Comparison of ENCODE assay signal across 9 cellular contexts in the genomic region with DNA sequence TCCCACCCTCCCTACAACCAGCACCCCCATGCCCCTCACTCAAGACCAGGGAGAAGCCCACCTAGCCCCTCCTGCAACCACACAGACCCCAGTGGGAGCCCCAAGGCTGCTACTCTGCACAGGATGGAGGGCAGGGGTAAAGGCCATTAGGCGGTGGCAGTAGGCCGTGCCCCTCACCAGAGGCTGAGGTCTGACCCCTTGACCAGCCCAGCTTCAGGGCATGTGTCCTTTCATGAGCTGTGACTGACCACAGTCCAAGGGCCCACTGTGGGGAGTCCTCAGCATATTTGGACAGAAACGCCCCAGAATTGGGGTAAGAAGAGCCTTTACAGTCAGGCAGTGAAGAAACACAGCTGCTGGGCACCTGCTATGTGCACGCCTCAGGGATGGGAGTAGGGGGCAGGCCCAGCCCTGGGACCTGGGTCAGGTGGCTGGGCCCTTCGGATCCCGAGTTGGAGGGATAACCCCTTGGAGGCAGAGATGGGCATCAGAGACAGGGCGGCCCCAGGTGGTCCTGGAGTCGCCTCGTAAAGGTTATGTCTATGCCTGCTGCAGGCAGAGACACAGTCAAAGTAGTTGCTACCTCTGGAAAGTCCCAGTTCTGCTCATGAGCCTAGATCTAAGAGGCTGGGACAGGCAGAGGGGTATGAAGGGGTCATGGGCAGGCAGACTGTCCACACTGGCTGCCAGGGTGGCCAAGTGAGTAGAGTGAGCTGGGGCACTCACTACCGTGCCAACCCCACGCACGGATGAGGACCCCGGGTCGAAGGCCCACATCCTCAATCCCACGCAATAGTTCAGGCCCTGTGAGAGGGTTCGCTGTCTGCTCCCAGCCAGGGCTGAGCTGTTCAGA. TPM values are rescaled to one million over a fixed set of nuclear protein-coding genes. Genes with fewer than 3 reads are reported as not detected.
DNase-seq lines count a peak whose midpoint lies in the region; ATAC-seq and TF ChIP-seq lines count a peak whose summit lies in the region.
"Had no signal": no experiment of that assay in that cellular context is flagged by ENCODE, and none has a peak within 500 bp of the region (broad histone marks: within the 10 kb centered on the region; RNA-seq: fewer than 3 reads in every experiment).

No MANE protein-coding gene starts in this region.

- TF ChIP-seq CTCF in GM12865 (IDR thresholded peaks at IDR 0.05; ENCODE audit: insufficient read depth, low read depth, low read length, missing control alignments) (no peak), WTC11 (IDR thresholded peaks at IDR 0.05) (no peak), foreskin fibroblast (IDR thresholded peaks at IDR 0.05; ENCODE audit: low read depth, low read length) (no peak), GM20000 (IDR thresholded peaks at IDR 0.05; ENCODE audit: extremely low read depth, missing control alignments) (no peak)

- peaks cover 27% of the 10 kb centered on the region for H3K36me3 Mint-ChIP-seq in WTC11

- H3K4me3 Mint-ChIP-seq in WTC11: peak overlapping the region; percentile 96

- POLR2A ChIA-PET in WTC11 (lab: Charles Lee): interaction anchor here (0.6 to 0.8 kb wide), 2 partner anchors 23 to 190 kb away, joined by 3 to 4 read pairs; a partner anchor contains a TSS

- H3K4me1 Mint-ChIP-seq in WTC11: peaks cover 22% of the 10 kb centered on the region

- no peaks in the 10 kb centered on the region for H3K27me3 Mint-ChIP-seq in WTC11 (ENCODE audit: low read depth)

- no peak for ATAC-seq in WTC11
- ATAC-seq in GM21529 (IDR thresholded peaks at IDR 0.05; ENCODE audit: unreplicated experiment): no peak

- no peaks in the 10 kb centered on the region for H3K9me3 Mint-ChIP-seq in WTC11

- peak overlapping the region; percentile 88 for H3K4me3 ChIP-seq in GM12865 (ENCODE audit: low read depth, low read length)
- H3K4me3 ChIP-seq in foreskin fibroblast (ENCODE audit: low read depth in 1 of 2, low read length in 2 of 2): peak overlapping the region; percentile 99
- peak overlapping the region; percentile 58 for H3K4me3 ChIP-seq in skeletal muscle cell (ENCODE audit: low read depth, low read length)

- peak overlapping the region; percentile 92 for H3K27ac Mint-ChIP-seq in WTC11

- peak; percentile 68 for DNase-seq in GM12865 (ENCODE audit: low read depth)
- DNase-seq in WTC11 (ENCODE audit: low spot score): no peak
- no peak for DNase-seq in foreskin fibroblast
- DNase-seq in skeletal muscle cell (ENCODE audit: low read depth): no peak
- no peak for DNase-seq in HT-29 (ENCODE audit: low spot score)
- DNase-seq in amniotic stem cell (lab: John Stamatoyannopoulos, UW): no peak
- no peak for DNase-seq in GM20000 (ENCODE audit: low spot score)

- CTCF ChIA-PET in WTC11 (lab: Charles Lee): no interaction called here

TF ChIP-seq in WTC11, 78 proteins besides CTCF, POLR2A, EP300 and RAD21:
- TF ChIP-seq FOXJ3 (CRISPR knock-in tag; IDR thresholded peaks at IDR 0.05; ENCODE audit: borderline replicate concordance) (no peak), NFATC4 (CRISPR knock-in tag; IDR thresholded peaks at IDR 0.05) (no peak), TEAD1 (CRISPR knock-in tag; IDR thresholded peaks at IDR 0.05) (no peak)
- TF ChIP-seq, protein P1, sequence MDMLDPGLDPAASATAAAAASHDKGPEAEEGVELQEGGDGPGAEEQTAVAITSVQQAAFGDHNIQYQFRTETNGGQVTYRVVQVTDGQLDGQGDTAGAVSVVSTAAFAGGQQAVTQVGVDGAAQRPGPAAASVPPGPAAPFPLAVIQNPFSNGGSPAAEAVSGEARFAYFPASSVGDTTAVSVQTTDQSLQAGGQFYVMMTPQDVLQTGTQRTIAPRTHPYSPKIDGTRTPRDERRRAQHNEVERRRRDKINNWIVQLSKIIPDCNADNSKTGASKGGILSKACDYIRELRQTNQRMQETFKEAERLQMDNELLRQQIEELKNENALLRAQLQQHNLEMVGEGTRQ (CRISPR knock-in tag; IDR thresholded peaks at IDR 0.05): no peak
TF ChIP-seq in WTC11: peak in this region for 0.

RNA-seq across cellular contexts. Expression of a gene that starts 1.5 kb away (rescaled TPM):
- 1,498 to 1,502 TPM (median 1,501 TPM) in 3 replicates for total RNA-seq in WTC11 (2021)
- total RNA-seq in HT-29 (2014; rRNA removed; shearing (Covaris generic)): 5,822 and 6,132 TPM in 2 replicates

RNA-seq across cellular contexts. Expression of a gene that starts 4.7 kb away (rescaled TPM):
- 3.4 to 4.9 TPM (median 4.6 TPM) in 3 replicates for total RNA-seq in WTC11 (2021)
- 8.3 and 10.4 TPM in 2 replicates for total RNA-seq in HT-29 (2014; rRNA removed; shearing (Covaris generic))

RNA-seq across cellular contexts. Expression of a gene that starts 9.9 kb away (rescaled TPM):
- 1.1 to 1.8 TPM (median 1.5 TPM) in 3 replicates for total RNA-seq in WTC11 (2021)
- 0.58 and 0.99 TPM in 2 replicates for total RNA-seq in HT-29 (2014; rRNA removed; shearing (Covaris generic))
- total RNA-seq: M059J had no signal

RNA-seq across cellular contexts. Expression of a gene that starts 22.9 kb away (rescaled TPM):
- 6.6 to 6.8 TPM (median 6.8 TPM) in 3 replicates for total RNA-seq in WTC11 (2021)
- 26.6 and 33.1 TPM in 2 replicates for total RNA-seq in HT-29 (2014; rRNA removed; shearing (Covaris generic))

RNA-seq across cellular contexts. Expression of a gene that starts 23.0 kb away (rescaled TPM):
- 1.7 to 2.1 TPM (median 2.0 TPM) in 3 replicates for total RNA-seq in WTC11 (2021)
- total RNA-seq in HT-29 (2014; rRNA removed; shearing (Covaris generic)): 2.0 and 6.0 TPM in 2 replicates
